ENCODE assay signal across 8 cellular contexts in genomic region chr1:85581138-85581801, GRCh38. TPM values are rescaled to one million over a fixed set of nuclear protein-coding genes. Genes with fewer than 3 reads are reported as not detected.
DNase-seq lines count a peak whose midpoint lies in the region; ATAC-seq lines count a peak whose summit lies in the region.

No MANE protein-coding gene starts in this region.

- H3K9me3 ChIP-seq in SJSA1 (replicated peaks) = peaks cover 17% of the 10 kb centered on the region

- peaks cover 26% of the 10 kb centered on the region for H3K27me3 ChIP-seq in SJSA1 (replicated peaks)

- H3K4me3 ChIP-seq in SJSA1 = peak overlapping the region; percentile 76

- H3K27ac ChIP-seq in SJSA1 (peak overlapping the region; percentile 97), cingulate gyrus (ENCODE audit: low read depth, low read length) (peak overlapping the region; percentile 82)

- H3K4me1 ChIP-seq in SJSA1 (replicated peaks) = peaks cover 33% of the 10 kb centered on the region

- H3K36me3 ChIP-seq in SJSA1 = peaks cover 64% of the 10 kb centered on the region

- peak; percentile 66 for DNase-seq in NCI-H345 (lab: John Stamatoyannopoulos, UW)
- no peak for DNase-seq in NCI-H345 treated with DMSO at 0.1 percent for 48 hours (lab: John Stamatoyannopoulos, UW; ENCODE audit: unreplicated experiment)
- peak; percentile 75 to 77 for DNase-seq in SJSA1 (ENCODE audit: low read depth in 1 of 2, low spot score in 2 of 2)
- peak; percentile 82 for DNase-seq in left lobe of liver (ENCODE audit: low spot score)
- peak; percentile 48 to 57 for DNase-seq in stimulated activated CD4-positive, alpha-beta T cell treated with anti-CD3 and anti-CD28 coated beads, Interleukin-4, amount 100 ng/mL, for 48 hours (ENCODE audit: low read depth in 2 of 2)

- ATAC-seq in HG03565 (IDR thresholded peaks at IDR 0.05; ENCODE audit: unreplicated experiment) = peak; percentile 37
- peak; percentile 77 for ATAC-seq in left lobe of liver
- ATAC-seq in HG03039 (IDR thresholded peaks at IDR 0.05; ENCODE audit: unreplicated experiment) = no peak

RNA-seq across cellular contexts. Expression of gene CCN1, which starts 0.7 kb away (rescaled TPM):
- 47.8 and 65.3 TPM in 2 replicates for total RNA-seq in SJSA1 (2014; rRNA removed; shearing (Covaris generic))
- 16.8 TPM for total RNA-seq in left lobe of liver
